21 cellular contexts compared by ENCODE assay signal in the genomic region with DNA sequence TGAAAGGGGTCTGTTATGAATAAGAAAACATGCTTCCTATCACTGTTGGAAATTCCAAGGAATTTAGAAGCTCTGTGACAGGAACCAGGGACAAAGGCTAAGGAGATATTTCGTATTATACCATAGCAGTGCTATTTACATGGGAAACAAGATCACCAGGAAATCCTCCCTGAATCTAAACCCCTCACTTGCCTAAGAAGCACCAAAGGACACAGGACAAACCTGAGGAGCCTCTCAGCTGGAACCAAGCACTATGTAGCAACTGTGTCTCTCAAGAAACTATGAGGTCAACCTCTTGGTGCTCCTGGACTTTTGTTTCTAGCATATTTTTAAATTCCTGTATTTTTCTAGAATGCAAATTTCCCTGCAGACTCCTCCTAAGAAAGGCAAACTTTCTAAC. TPM values are rescaled to one million over a fixed set of nuclear protein-coding genes. Genes with fewer than 3 reads are reported as not detected.
DNase-seq lines count a peak whose midpoint lies in the region; ATAC-seq and TF ChIP-seq lines count a peak whose summit lies in the region.
"Had no signal": no experiment of that assay in that cellular context is flagged by ENCODE, and none has a peak within 500 bp of the region (broad histone marks: within the 10 kb centered on the region; RNA-seq: fewer than 3 reads in every experiment).

No MANE protein-coding gene starts in this region.

- H3K9me3 ChIP-seq in GM23248 (ENCODE audit: low read depth) (no peaks in the 10 kb centered on the region), Loucy (ENCODE audit: insufficient read depth, low read depth, low read length) (no peaks in the 10 kb centered on the region), osteoblast (ENCODE audit: low read depth, low read length) (no peaks in the 10 kb centered on the region)
- no peaks in the 10 kb centered on the region for H3K9me3 ChIP-seq in CD8-positive, alpha-beta T cell (ENCODE audit: low read length)

- H3K27ac ChIP-seq in GM23248, result no peak overlapping the region; the same call in 1 of the 2 replicates
- peak overlapping the region; percentile 4 for H3K27ac ChIP-seq in osteoblast (ENCODE audit: low read depth, low read length)
- no peak overlapping the region for H3K27ac ChIP-seq in CD8-positive, alpha-beta T cell (ENCODE audit: low read depth, low read length)
- H3K27ac ChIP-seq: 22Rv1, A549, C4-2B had no signal

- in situ Hi-C loops in GM23248 (cut with MboI), result no loop called here

- no peak for TF ChIP-seq CTCF in Loucy (conservative IDR thresholded peaks at IDR 0.05; ENCODE audit: low read length)
- no peak for TF ChIP-seq CTCF in osteoblast (IDR thresholded peaks at IDR 0.05; ENCODE audit: extremely low read depth, low read depth, low read length)
- no peak for TF ChIP-seq CTCF in CD8-positive, alpha-beta T cell (IDR thresholded peaks at IDR 0.05)

- ATAC-seq in activated T-cell treated with anti-CD3 and anti-CD28 coated beads, Interleukin-2, amount 50 U/mL, for 72 hours (replicated peaks in 1 of 2), result no peak
- no peak for ATAC-seq in GM21367 (IDR thresholded peaks at IDR 0.05; ENCODE audit: unreplicated experiment)
- no peak for ATAC-seq in CD8-positive, alpha-beta T cell
- ATAC-seq: A549, HepG2 had no signal

- H4K20me1 ChIP-seq in GM23248 (ENCODE audit: insufficient read depth) (no peaks in the 10 kb centered on the region), Loucy (ENCODE audit: insufficient read depth, low read length, poor library complexity, severe bottlenecking) (no peaks in the 10 kb centered on the region), osteoblast (ENCODE audit: insufficient read depth, low read length) (no peaks in the 10 kb centered on the region)

- H3K9me2 ChIP-seq in GM23248 (ENCODE audit: insufficient read depth) (no peaks in the 10 kb centered on the region), Loucy (replicated peaks; ENCODE audit: low read depth, low read length) (no peaks in the 10 kb centered on the region)

- H3F3A ChIP-seq in GM23248 (ENCODE audit: insufficient read depth) (peaks cover 21% of the 10 kb centered on the region), Loucy (ENCODE audit: low read depth) (no peaks in the 10 kb centered on the region; the same call in 1 of the 2 replicates)

- DNase-seq in GM23248, result peak; percentile 16
- DNase-seq in kidney tubule cell (ENCODE audit: low spot score), result peak; percentile 52
- no peak for DNase-seq in osteoblast (ENCODE audit: insufficient read length, low spot score, missing footprints)
- DNase-seq in H4 (ENCODE audit: low spot score), result no peak
- no peak for DNase-seq in activated T-cell treated with anti-CD3 and anti-CD28 coated beads, Interleukin-2, amount 50 U/mL, for 72 hours
- no peak for DNase-seq in CD8-positive, alpha-beta T cell
- DNase-seq: AML-193; CD4-positive, alpha-beta T cell; DMS153; DMS79; GDM1; GOT3; H9 had no signal

- intact Hi-C loops in CD8-positive, alpha-beta T cell (cut with DNase I, micrococcal nuclease), result no loop called here

- H3K36me3 ChIP-seq in GM23248 (ENCODE audit: low read depth) (no peaks in the 10 kb centered on the region), Loucy (ENCODE audit: insufficient read depth, low read length) (no peaks in the 10 kb centered on the region), osteoblast (ENCODE audit: insufficient read depth, low read length) (no peaks in the 10 kb centered on the region)
- H3K36me3 ChIP-seq in CD8-positive, alpha-beta T cell (ENCODE audit: insufficient read depth, low read length), result no peaks in the 10 kb centered on the region

- H3K9me3 Mint-ChIP-seq in activated T-cell treated with anti-CD3 and anti-CD28 coated beads, Interleukin-2, amount 50 U/mL, for 72 hours, result peaks cover 0 to 3% of the 10 kb centered on the region in 2 donors
- no peaks in the 10 kb centered on the region for H3K9me3 Mint-ChIP-seq in CD8-positive, alpha-beta T cell
- H3K9me3 Mint-ChIP-seq: CD4-positive, alpha-beta T cell had no signal

- 0 out of 2 replicates have a peak overlapping the region, but pooled peaks have one; percentile 2 for H2AFZ ChIP-seq in GM23248
- no peak overlapping the region for H2AFZ ChIP-seq in Loucy (ENCODE audit: low read length)
- peak overlapping the region; percentile 0 for H2AFZ ChIP-seq in osteoblast (ENCODE audit: low read length)

- whole genome bisulfite sequencing in GM23248 (ENCODE audit: low coverage in 1 of 2, low lambda C conversion rate in 2 of 2, missing lambda C conversion rate in 2 of 2), 2 experiments, result 77 to 95% methylated on average over 1 of the region's 1 CpG

- POLR2A ChIA-PET in CD8-positive, alpha-beta T cell (lab: Charles Lee), result no interaction called here

- CTCF ChIA-PET in CD8-positive, alpha-beta T cell (lab: Charles Lee), result no interaction called here

- H3K4me1 ChIP-seq in GM23248 (ENCODE audit: insufficient read depth), result peaks cover 31% of the 10 kb centered on the region
- peaks cover 63% of the 10 kb centered on the region for H3K4me1 ChIP-seq in Loucy (ENCODE audit: insufficient read depth, low read length, poor library complexity, severe bottlenecking)
- peaks cover 37% of the 10 kb centered on the region for H3K4me1 ChIP-seq in osteoblast (ENCODE audit: insufficient read depth, low read length)
- no peaks in the 10 kb centered on the region for H3K4me1 ChIP-seq in CD8-positive, alpha-beta T cell (ENCODE audit: insufficient read depth, low read length)

- H3K4me3 ChIP-seq in GM23248 (no peak overlapping the region), Loucy (ENCODE audit: low read length, poor library complexity, severe bottlenecking) (peak overlapping the region; percentile 9), osteoblast (ENCODE audit: insufficient read depth, low read length) (no peak overlapping the region)
- no peak overlapping the region for H3K4me3 ChIP-seq in CD8-positive, alpha-beta T cell (ENCODE audit: low read depth, low read length)
- H3K4me3 ChIP-seq: A549 had no signal

- H3K27me3 ChIP-seq in GM23248 (replicated peaks; ENCODE audit: insufficient read depth) (no peaks in the 10 kb centered on the region), Loucy (ENCODE audit: insufficient read depth, low read length, poor library complexity, severe bottlenecking) (no peaks in the 10 kb centered on the region), osteoblast (ENCODE audit: insufficient read depth, low read length) (no peaks in the 10 kb centered on the region)
- no peaks in the 10 kb centered on the region for H3K27me3 ChIP-seq in CD8-positive, alpha-beta T cell (ENCODE audit: insufficient read depth, low read length)

- no peak overlapping the region for H3K27ac Mint-ChIP-seq in activated T-cell treated with anti-CD3 and anti-CD28 coated beads, Interleukin-2, amount 50 U/mL, for 72 hours
- no peak overlapping the region for H3K27ac Mint-ChIP-seq in CD8-positive, alpha-beta T cell
- H3K27ac Mint-ChIP-seq: CD4-positive, alpha-beta T cell; H9 had no signal

- H3K79me2 ChIP-seq in GM23248 (ENCODE audit: insufficient read depth) (no peaks in the 10 kb centered on the region), Loucy (ENCODE audit: insufficient read depth, low read length) (no peaks in the 10 kb centered on the region), osteoblast (ENCODE audit: insufficient read depth, low read length) (no peaks in the 10 kb centered on the region)

- H3K36me3 Mint-ChIP-seq in activated T-cell treated with anti-CD3 and anti-CD28 coated beads, Interleukin-2, amount 50 U/mL, for 72 hours (ENCODE audit: insufficient read depth in 2 of 2), result no peaks in the 10 kb centered on the region
- H3K36me3 Mint-ChIP-seq in CD8-positive, alpha-beta T cell, result peaks cover 5% of the 10 kb centered on the region

- no peak overlapping the region for H3K4me2 ChIP-seq in GM23248 (ENCODE audit: unreplicated experiment)
- peak overlapping the region; percentile 51 for H3K4me2 ChIP-seq in Loucy (ENCODE audit: low read depth, low read length, poor library complexity, severe bottlenecking)
- no peak overlapping the region for H3K4me2 ChIP-seq in osteoblast (ENCODE audit: insufficient read depth, low read length)
- H3K4me2 ChIP-seq: A549 had no signal

- H3K9ac ChIP-seq in GM23248 (no peak overlapping the region), Loucy (ENCODE audit: low read depth, low read length, poor library complexity, severe bottlenecking) (peak overlapping the region; percentile 2)

- peaks cover 38% of the 10 kb centered on the region for H3K27me3 Mint-ChIP-seq in activated T-cell treated with anti-CD3 and anti-CD28 coated beads, Interleukin-2, amount 50 U/mL, for 72 hours (ENCODE audit: low read depth)
- peaks cover 18% of the 10 kb centered on the region for H3K27me3 Mint-ChIP-seq in CD8-positive, alpha-beta T cell (ENCODE audit: low read depth)
- H3K27me3 Mint-ChIP-seq: CD4-positive, alpha-beta T cell had no signal

- no peak overlapping the region for H3K4me3 Mint-ChIP-seq in activated T-cell treated with anti-CD3 and anti-CD28 coated beads, Interleukin-2, amount 50 U/mL, for 72 hours
- H3K4me3 Mint-ChIP-seq in CD8-positive, alpha-beta T cell, result no peak overlapping the region
- H3K4me3 Mint-ChIP-seq: CD4-positive, alpha-beta T cell; H9 had no signal

- peaks cover 8% of the 10 kb centered on the region for H3K4me1 Mint-ChIP-seq in activated T-cell treated with anti-CD3 and anti-CD28 coated beads, Interleukin-2, amount 50 U/mL, for 72 hours (ENCODE audit: low read depth)
- H3K4me1 Mint-ChIP-seq in CD8-positive, alpha-beta T cell (ENCODE audit: low read depth), result no peaks in the 10 kb centered on the region

RNA-seq across cellular contexts. Expression of a gene that starts 20.8 kb away (rescaled TPM):
- not detected in 2 replicates for total RNA-seq in GM23248 (2014; rRNA removed; shearing (Covaris generic))
- polyA plus RNA-seq in GM23248 (2016; fragmentation: Nextera tagmentation; extraction: Ambion mirVana), result not detected in 2 replicates
- total RNA-seq in osteoblast, result not detected in 2 replicates
- total RNA-seq in H4 (2014; rRNA removed; shearing (Covaris generic)), result 0.12 TPM in 1 of 2 replicates, not detected in the other
- total RNA-seq in activated T-cell treated with anti-CD3 and anti-CD28 coated beads, Interleukin-2, amount 50 U/mL, for 72 hours, result not detected
- total RNA-seq in CD8-positive, alpha-beta T cell, result not detected
- total RNA-seq: Daoy, H9, HepG2 had no signal
- polyA plus RNA-seq: A549, BJ, HepG2 had no signal

RNA-seq across cellular contexts. Expression of a gene that starts 29.3 kb away (rescaled TPM):
- 10.9 and 19.0 TPM in 2 replicates for total RNA-seq in GM23248 (2014; rRNA removed; shearing (Covaris generic))
- 10.4 and 10.6 TPM in 2 replicates for polyA plus RNA-seq in GM23248 (2016; fragmentation: Nextera tagmentation; extraction: Ambion mirVana)
- total RNA-seq in osteoblast, result 33.9 and 43.8 TPM in 2 replicates
- 24.6 and 31.4 TPM in 2 replicates for total RNA-seq in H4 (2014; rRNA removed; shearing (Covaris generic))
- 10 to 100 TPM in 1 of 2 donors, 1 to 10 TPM in 1; 6.7 to 19.5 TPM for total RNA-seq in activated T-cell treated with anti-CD3 and anti-CD28 coated beads, Interleukin-2, amount 50 U/mL, for 72 hours
- total RNA-seq in CD8-positive, alpha-beta T cell, result 1 to 10 TPM; 4.8 to 5.2 TPM

RNA-seq across cellular contexts. Expression of a gene that starts 35.3 kb away (rescaled TPM):
- 15.2 and 18.6 TPM in 2 replicates for total RNA-seq in GM23248 (2014; rRNA removed; shearing (Covaris generic))
- polyA plus RNA-seq in GM23248 (2016; fragmentation: Nextera tagmentation; extraction: Ambion mirVana), result 14.3 and 15.7 TPM in 2 replicates
- total RNA-seq in osteoblast, result 19.7 and 34.4 TPM in 2 replicates
- total RNA-seq in H4 (2014; rRNA removed; shearing (Covaris generic)), result 102 and 123 TPM in 2 replicates
- 1 to 10 TPM in 1 of 2 donors, under 1 TPM in 1; 0.79 to 2.7 TPM for total RNA-seq in activated T-cell treated with anti-CD3 and anti-CD28 coated beads, Interleukin-2, amount 50 U/mL, for 72 hours
- 1 to 10 TPM; 1.9 to 2.5 TPM for total RNA-seq in CD8-positive, alpha-beta T cell

RNA-seq across cellular contexts. Expression of a gene that starts 55.2 kb away (rescaled TPM):
- 3.5 and 7.0 TPM in 2 replicates for total RNA-seq in GM23248 (2014; rRNA removed; shearing (Covaris generic))
- 8.5 and 9.5 TPM in 2 replicates for polyA plus RNA-seq in GM23248 (2016; fragmentation: Nextera tagmentation; extraction: Ambion mirVana)
- total RNA-seq in osteoblast, result 7.7 and 9.0 TPM in 2 replicates
- total RNA-seq in H4 (2014; rRNA removed; shearing (Covaris generic)), result 3.9 and 4.0 TPM in 2 replicates
- total RNA-seq in activated T-cell treated with anti-CD3 and anti-CD28 coated beads, Interleukin-2, amount 50 U/mL, for 72 hours, result 10 to 100 TPM; 10.8 to 36.0 TPM
- total RNA-seq in CD8-positive, alpha-beta T cell, result 10 to 100 TPM; 18.4 TPM
- total RNA-seq: H9 had no signal

RNA-seq across cellular contexts. Expression of a gene that starts 57.3 kb away (rescaled TPM):
- total RNA-seq in GM23248 (2014; rRNA removed; shearing (Covaris generic)), result 21.8 and 25.9 TPM in 2 replicates
- 20.7 and 21.3 TPM in 2 replicates for polyA plus RNA-seq in GM23248 (2016; fragmentation: Nextera tagmentation; extraction: Ambion mirVana)
- 30.4 and 39.1 TPM in 2 replicates for total RNA-seq in osteoblast
- total RNA-seq in H4 (2014; rRNA removed; shearing (Covaris generic)), result 34.9 and 41.6 TPM in 2 replicates
- total RNA-seq in activated T-cell treated with anti-CD3 and anti-CD28 coated beads, Interleukin-2, amount 50 U/mL, for 72 hours, result 10 to 100 TPM in 1 of 2 donors, 1 to 10 TPM in 1; 6.6 to 10.2 TPM
- total RNA-seq in CD8-positive, alpha-beta T cell, result 10 to 100 TPM; 15.0 to 16.1 TPM

Comparison
In these comparisons a context has a peak if more than half of its experiments do, and no peak if none do; other contexts are left out.
1. DNase-seq: peak in GM23248 (single experiment) and kidney tubule cell (single experiment); none in osteoblast (single experiment), H4 (single experiment), activated T-cell treated with anti-CD3 and anti-CD28 coated beads, Interleukin-2, amount 50 U/mL, for 72 hours (0 of 2) and CD8-positive, alpha-beta T cell (0 of 7).